Comparison of ENCODE assay signal across 18 cellular contexts in genomic region chr3:60009931-60010478, GRCh38.
DNase-seq lines count a peak whose midpoint lies in the region; ATAC-seq and TF ChIP-seq lines count a peak whose summit lies in the region.
"Had no signal": no experiment of that assay in that cellular context is flagged by ENCODE, and none has a peak within 500 bp of the region (broad histone marks: within the 10 kb centered on the region; RNA-seq: fewer than 3 reads in every experiment).

No MANE protein-coding gene starts in this region.

- TF ChIP-seq POLR2A in gastroesophageal sphincter (IDR thresholded peaks at IDR 0.05) = no peak
- no peak for TF ChIP-seq POLR2A in prostate gland (IDR thresholded peaks at IDR 0.05)

- ATAC-seq in CD4-positive, CD25-positive, alpha-beta regulatory T cell (ENCODE audit: low read depth in 2 of 2) = no peak
- ATAC-seq in gastroesophageal sphincter = no peak
- ATAC-seq: heart left ventricle, Right ventricle myocardium inferior had no signal

- peak overlapping the region; percentile 48 to 88 (median 86) for H3K4me3 Mint-ChIP-seq in CD4-positive, CD25-positive, alpha-beta regulatory T cell

- no peaks in the 10 kb centered on the region for H3K27me3 ChIP-seq in BLaER1
- no peaks in the 10 kb centered on the region for H3K27me3 ChIP-seq in CD4-positive, CD25-positive, alpha-beta regulatory T cell (ENCODE audit: control insufficient read depth, insufficient read depth, low read length)
- no peaks in the 10 kb centered on the region for H3K27me3 ChIP-seq in OCI-LY3 (ENCODE audit: low read depth, low read length)
- no peaks in the 10 kb centered on the region for H3K27me3 ChIP-seq in effector memory CD4-positive, alpha-beta T cell (replicated peaks; ENCODE audit: control insufficient read depth, insufficient read depth, low read length, poor library complexity, severe bottlenecking)
- no peaks in the 10 kb centered on the region for H3K27me3 ChIP-seq in gastroesophageal sphincter
- no peaks in the 10 kb centered on the region for H3K27me3 ChIP-seq in prostate gland (replicated peaks; ENCODE audit: insufficient read depth)
- H3K27me3 ChIP-seq: BE2C, heart left ventricle had no signal

- H3K27ac Mint-ChIP-seq in CD4-positive, CD25-positive, alpha-beta regulatory T cell = peak overlapping the region; percentile 95 to 100 (median 97)

- no peak for TF ChIP-seq EP300 in gastroesophageal sphincter (IDR thresholded peaks at IDR 0.05)

- H3K4me1 ChIP-seq in BLaER1 (peaks cover 24% of the 10 kb centered on the region), OCI-LY3 (ENCODE audit: low read length) (peaks cover 18% of the 10 kb centered on the region), gastroesophageal sphincter (no peaks in the 10 kb centered on the region), prostate gland (replicated peaks) (no peaks in the 10 kb centered on the region)
- peaks cover 66% of the 10 kb centered on the region for H3K4me1 ChIP-seq in CD4-positive, CD25-positive, alpha-beta regulatory T cell (ENCODE audit: control insufficient read depth, insufficient read depth, low read length, poor library complexity, severe bottlenecking)
- H3K4me1 ChIP-seq in effector memory CD4-positive, alpha-beta T cell (ENCODE audit: control insufficient read depth, insufficient read depth, low read length, poor library complexity, severe bottlenecking) = peaks cover 50% of the 10 kb centered on the region
- H3K4me1 ChIP-seq: BE2C had no signal

- H3K9me3 ChIP-seq in BLaER1 = peaks cover 10% of the 10 kb centered on the region; the same call in 1 of the 2 replicates
- no peaks in the 10 kb centered on the region for H3K9me3 ChIP-seq in CD4-positive, CD25-positive, alpha-beta regulatory T cell (ENCODE audit: control insufficient read depth in 2 of 2, low read length in 2 of 2)
- no peaks in the 10 kb centered on the region for H3K9me3 ChIP-seq in OCI-LY3 (ENCODE audit: insufficient read depth, low read length)
- H3K9me3 ChIP-seq in effector memory CD4-positive, alpha-beta T cell (ENCODE audit: control insufficient read depth, low read length) = no peaks in the 10 kb centered on the region
- no peaks in the 10 kb centered on the region for H3K9me3 ChIP-seq in gastroesophageal sphincter
- H3K9me3 ChIP-seq in prostate gland = no peaks in the 10 kb centered on the region
- H3K9me3 ChIP-seq: BE2C, heart left ventricle, mucosa of descending colon, thoracic aorta had no signal

- peaks cover 23 to 91% (median 66%) of the 10 kb centered on the region in 4 donors for H3K4me1 Mint-ChIP-seq in CD4-positive, CD25-positive, alpha-beta regulatory T cell

- DNase-seq in CD4-positive, CD25-positive, alpha-beta regulatory T cell = no peak
- no peak for DNase-seq in effector memory CD4-positive, alpha-beta T cell
- DNase-seq in prostate gland (ENCODE audit: low spot score) (no peak), NCI-H446 treated with DMSO at 0.1 percent for 48 hours (lab: John Stamatoyannopoulos, UW) (no peak)
- DNase-seq: activated CD8-positive, alpha-beta memory T cell treated with anti-CD3 and anti-CD28 coated beads for 24 hours; BE2C; GOT3; heart left ventricle; NCI-H1105; NCI-H2081 treated with DMSO at 0.1 percent for 48 hours; NCI-H524; nucleus accumbens had no signal

- TF ChIP-seq CTCF in OCI-LY3 (IDR thresholded peaks at IDR 0.05; ENCODE audit: low read depth, low read length) (no peak), gastroesophageal sphincter (IDR thresholded peaks at IDR 0.05) (no peak), prostate gland (IDR thresholded peaks at IDR 0.05) (no peak)

- WGBS in gastroesophageal sphincter (ENCODE audit: low coverage in 1 of 2), 2 donors = 82 to 93% methylated on average over 3 of the region's 3 CpGs
- 87% methylated on average over 3 of the region's 3 CpGs for WGBS in prostate gland

- peak overlapping the region; percentile 73 for H3K4me2 ChIP-seq in BLaER1
- peak overlapping the region; percentile 64; the same call in 1 of the 2 replicates for H3K4me2 ChIP-seq in OCI-LY3 (ENCODE audit: low read length)

- H3K79me2 ChIP-seq in OCI-LY3 (ENCODE audit: low read length) = no peaks in the 10 kb centered on the region

- intact Hi-C loops in prostate gland (cut with DNase I) = no loop called here

- H3K27ac ChIP-seq in BLaER1 (no peak overlapping the region), OCI-LY3 (ENCODE audit: low read length) (no peak overlapping the region), gastroesophageal sphincter (no peak overlapping the region), prostate gland (no peak overlapping the region)
- peak overlapping the region; percentile 83 for H3K27ac ChIP-seq in CD4-positive, CD25-positive, alpha-beta regulatory T cell (ENCODE audit: insufficient read depth, low read length, poor library complexity, severe bottlenecking)
- peak overlapping the region; percentile 67 for H3K27ac ChIP-seq in effector memory CD4-positive, alpha-beta T cell (ENCODE audit: insufficient read depth, low read length, poor library complexity, severe bottlenecking)
- H3K27ac ChIP-seq: thoracic aorta had no signal

- H3K9me3 Mint-ChIP-seq in CD4-positive, CD25-positive, alpha-beta regulatory T cell = peaks cover 0 to 3% (median 0%) of the 10 kb centered on the region in 7 donors

- H3K36me3 ChIP-seq in BLaER1 (no peaks in the 10 kb centered on the region), OCI-LY3 (replicated peaks; ENCODE audit: low read depth, low read length) (no peaks in the 10 kb centered on the region), gastroesophageal sphincter (no peaks in the 10 kb centered on the region), prostate gland (no peaks in the 10 kb centered on the region)
- no peaks in the 10 kb centered on the region for H3K36me3 ChIP-seq in CD4-positive, CD25-positive, alpha-beta regulatory T cell (ENCODE audit: control insufficient read depth, insufficient read depth, low read length)
- H3K36me3 ChIP-seq in effector memory CD4-positive, alpha-beta T cell (ENCODE audit: control insufficient read depth, insufficient read depth, low read length) = no peaks in the 10 kb centered on the region
- H3K36me3 ChIP-seq: BE2C, heart left ventricle, thoracic aorta had no signal

- H3K4me3 ChIP-seq in BLaER1 = no peak overlapping the region
- H3K4me3 ChIP-seq in CD4-positive, CD25-positive, alpha-beta regulatory T cell (ENCODE audit: low read depth, low read length) = peak overlapping the region; percentile 83
- no peak overlapping the region for H3K4me3 ChIP-seq in OCI-LY3 (ENCODE audit: low read length)
- H3K4me3 ChIP-seq in effector memory CD4-positive, alpha-beta T cell (ENCODE audit: insufficient read depth, low read depth, low read length, poor library complexity, severe bottlenecking) = peak overlapping the region; percentile 16
- H3K4me3 ChIP-seq in gastroesophageal sphincter = no peak overlapping the region
- H3K4me3 ChIP-seq in prostate gland = no peak overlapping the region
- H3K4me3 ChIP-seq: mucosa of descending colon had no signal

- no peak overlapping the region for H3K9ac ChIP-seq in BLaER1
- no peak overlapping the region for H3K9ac ChIP-seq in OCI-LY3 (ENCODE audit: low read length)

- no peaks in the 10 kb centered on the region for H3K27me3 Mint-ChIP-seq in CD4-positive, CD25-positive, alpha-beta regulatory T cell

- H3K36me3 Mint-ChIP-seq in CD4-positive, CD25-positive, alpha-beta regulatory T cell = peaks cover 6% of the 10 kb centered on the region

- no peaks in the 10 kb centered on the region for H4K20me1 ChIP-seq in BLaER1
- H4K20me1 ChIP-seq in OCI-LY3 (ENCODE audit: insufficient read depth, low read length) = no peaks in the 10 kb centered on the region

- no peak overlapping the region for H2AFZ ChIP-seq in OCI-LY3 (ENCODE audit: low read depth, low read length)

Comparison
In these comparisons a context has a peak if more than half of its experiments do, and no peak if none do; other contexts are left out.
1. H3K27ac ChIP-seq: peak in CD4-positive, CD25-positive, alpha-beta regulatory T cell (single experiment) and effector memory CD4-positive, alpha-beta T cell (single experiment); none in BLaER1 (single experiment), OCI-LY3 (single experiment), gastroesophageal sphincter (0 of 4) and prostate gland (0 of 2).
2. H3K4me3 ChIP-seq: peak in CD4-positive, CD25-positive, alpha-beta regulatory T cell (single experiment) and effector memory CD4-positive, alpha-beta T cell (single experiment); none in BLaER1 (single experiment), OCI-LY3 (single experiment), gastroesophageal sphincter (0 of 2) and prostate gland (0 of 2).